ENCODE assay signal across 7 cellular contexts in the genomic region with DNA sequence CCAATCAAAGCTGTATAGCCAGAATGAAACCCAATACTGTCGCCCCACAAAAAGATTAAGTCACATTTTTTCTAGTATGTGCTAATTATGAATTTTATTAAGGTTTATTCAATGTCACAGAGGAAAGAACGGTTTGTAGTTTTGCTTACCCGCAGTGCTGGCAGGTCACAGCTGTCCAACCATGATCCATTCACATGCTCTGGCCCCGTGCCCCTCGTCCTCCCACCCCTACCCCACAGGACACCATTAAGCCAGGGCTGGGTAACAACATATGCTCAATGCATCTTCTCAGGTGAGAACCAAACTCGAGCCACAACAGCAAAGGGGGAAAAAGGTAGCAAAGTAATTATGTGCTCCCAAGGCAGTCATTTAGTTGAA. TPM values are rescaled to one million over a fixed set of nuclear protein-coding genes. Genes with fewer than 3 reads are reported as not detected.
DNase-seq lines count a peak whose midpoint lies in the region; FAIRE-seq and TF ChIP-seq lines count a peak whose summit lies in the region.

No MANE protein-coding gene starts in this region.

- peaks cover 0 to 22% (median 16%) of the 10 kb centered on the region in 6 donors for H3K4me1 ChIP-seq in spleen

- no peaks in the 10 kb centered on the region for H3K27me3 ChIP-seq in spleen (replicated peaks in 1 of 7)

- intact Hi-C loops in spleen (cut with DNase I; ENCODE audit: low total_unique reads): no loop called here

- TF ChIP-seq CTCF in WI38 (IDR thresholded peaks at IDR 0.05; ENCODE audit: low read depth, low read length) (no peak), spleen (IDR thresholded peaks at IDR 0.05 in 8 of 11, conservative IDR thresholded peaks at IDR 0.05 in 3 of 11) (no peak)

- peaks cover 0 to 39% (median 9%) of the 10 kb centered on the region in 6 donors for H3K36me3 ChIP-seq in spleen

- H3K4me3 ChIP-seq in WI38 (ENCODE audit: low read depth, low read length) (peak overlapping the region; percentile 82), iPS-11a (ENCODE audit: low read depth, low read length) (peak overlapping the region; percentile 10), spleen (peak overlapping the region in 6 of 8 donors; percentile 59 to 96 (median 74))

- no peak for TF ChIP-seq POLR2A in spleen (IDR thresholded peaks at IDR 0.05)
- no peak for TF ChIP-seq POLR2A in H54 (IDR thresholded peaks at IDR 0.05; ENCODE audit: low read depth, low read length)

- CTCF ChIA-PET in HEK293T (lab: Yijun Ruan, JAX): interaction anchor here (0.7 to 0.8 kb wide), 2 partner anchors 36 to 37 kb away, joined by 3 read pairs; a partner anchor contains a TSS

- no peaks in the 10 kb centered on the region for H3K9me3 ChIP-seq in spleen

- FAIRE-seq in H54 (lab: Jason Lieb, UNC): no peak

- POLR2A ChIA-PET in HEK293T (lab: Yijun Ruan, JAX): interaction anchor here (0.6 to 1.5 kb wide), 24 partner anchors 9 to 158 kb away, joined by 3 to 13 read pairs (median 5); a partner anchor contains a TSS

- DNase-seq in HEK293T (ENCODE audit: extremely low spot score): peak; percentile 35
- DNase-seq in spleen: no peak
- no peak for DNase-seq in cortex of kidney (lab: John Stamatoyannopoulos, UW)
- no peak for DNase-seq in H54 (ENCODE audit: insufficient read length, low spot score)
- no peak for DNase-seq in HuH-7 (ENCODE audit: low spot score)

- WGBS in spleen, 5 donors: 50 to 67% (median 63%) methylated on average over 6 of the region's 6 CpGs

- H3K27ac ChIP-seq in spleen: peak overlapping the region in 5 of 8 donors; percentile 66 to 89 (median 80)

TF ChIP-seq in HEK293T, 16 proteins besides CTCF, POLR2A, EP300 and RAD21:
- no peak for TF ChIP-seq SUZ12 (IDR thresholded peaks at IDR 0.05)
- no peak for TF ChIP-seq LEF1 (IDR thresholded peaks at IDR 0.05; ENCODE audit: borderline replicate concordance)
- no peak for TF ChIP-seq NFRKB (IDR thresholded peaks at IDR 0.05)
- TF ChIP-seq L3MBTL2 (conservative IDR thresholded peaks at IDR 0.05): no peak
- no peak for TF ChIP-seq FOXA1 (IDR thresholded peaks at IDR 0.05)
- no peak for TF ChIP-seq FOXK2 (IDR thresholded peaks at IDR 0.05)
- TF ChIP-seq BHLHE40 (IDR thresholded peaks at IDR 0.05; ENCODE audit: borderline replicate concordance): no peak
- no peak for TF ChIP-seq ELF4 (IDR thresholded peaks at IDR 0.05)
- no peak for TF ChIP-seq CTBP1 (IDR thresholded peaks at IDR 0.05; ENCODE audit: borderline replicate concordance)
- TF ChIP-seq, protein P1, sequence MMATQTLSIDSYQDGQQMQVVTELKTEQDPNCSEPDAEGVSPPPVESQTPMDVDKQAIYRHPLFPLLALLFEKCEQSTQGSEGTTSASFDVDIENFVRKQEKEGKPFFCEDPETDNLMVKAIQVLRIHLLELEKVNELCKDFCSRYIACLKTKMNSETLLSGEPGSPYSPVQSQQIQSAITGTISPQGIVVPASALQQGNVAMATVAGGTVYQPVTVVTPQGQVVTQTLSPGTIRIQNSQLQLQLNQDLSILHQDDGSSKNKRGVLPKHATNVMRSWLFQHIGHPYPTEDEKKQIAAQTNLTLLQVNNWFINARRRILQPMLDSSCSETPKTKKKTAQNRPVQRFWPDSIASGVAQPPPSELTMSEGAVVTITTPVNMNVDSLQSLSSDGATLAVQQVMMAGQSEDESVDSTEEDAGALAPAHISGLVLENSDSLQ (IDR thresholded peaks at IDR 0.05): no peak
- TF ChIP-seq HDGF (IDR thresholded peaks at IDR 0.05; ENCODE audit: borderline replicate concordance): no peak
- no peak for TF ChIP-seq ZNF384 (IDR thresholded peaks at IDR 0.05)
- no peak for TF ChIP-seq SP1 (IDR thresholded peaks at IDR 0.05)
- no peak for TF ChIP-seq ARNT (IDR thresholded peaks at IDR 0.05)
- TF ChIP-seq TARDBP (IDR thresholded peaks at IDR 0.05): no peak
- TF ChIP-seq FOXM1 (IDR thresholded peaks at IDR 0.05; ENCODE audit: borderline replicate concordance): no peak

RNA-seq across cellular contexts. Expression of a gene that starts 0.6 kb away (rescaled TPM):
- 10 to 100 TPM in 4 of 7 donors, 1 to 10 TPM in 3; 7.7 to 16.0 (median 10.3) TPM for total RNA-seq in spleen
- 10 to 100 TPM in 1 of 3 donors, 1 to 10 TPM in 2; 5.2 to 14.4 (median 7.3) TPM for polyA plus RNA-seq in spleen

RNA-seq across cellular contexts. Expression of a gene that starts 36.7 kb away (rescaled TPM):
- 10 to 100 TPM; 40.1 to 90.6 (median 74.7) TPM for total RNA-seq in spleen
- polyA plus RNA-seq in spleen: 10 to 100 TPM; 59.3 to 90.3 (median 80.8) TPM

RNA-seq across cellular contexts. Expression of a gene that starts 37.5 kb away (rescaled TPM):
- total RNA-seq in spleen: 10 to 100 TPM; 36.0 to 60.2 (median 45.9) TPM
- polyA plus RNA-seq in spleen: 1 to 10 TPM; 6.3 to 9.8 (median 6.8) TPM

RNA-seq across cellular contexts. Expression of a gene that starts 37.6 kb away (rescaled TPM):
- total RNA-seq in spleen: 10 to 100 TPM in 5 of 7 donors, 1 to 10 TPM in 2; 6.0 to 20.8 (median 13.4) TPM
- 10 to 100 TPM; 25.7 to 38.7 (median 34.8) TPM for polyA plus RNA-seq in spleen

RNA-seq across cellular contexts. Expression of a gene that starts 44.7 kb away (rescaled TPM):
- 10 to 100 TPM; 20.0 to 26.5 (median 23.5) TPM for total RNA-seq in spleen
- polyA plus RNA-seq in spleen: 10 to 100 TPM in 2 of 3 donors, 1 to 10 TPM in 1; 9.0 to 28.2 (median 11.6) TPM

Comparison
In these comparisons a context has a peak if more than half of its experiments do, and no peak if none do; other contexts are left out.
1. H3K4me3 ChIP-seq: peak in every context shown above with its lines; median percentile 82 in WI38; 74 in spleen; 10 in iPS-11a.